ENCODE assay signal across 1 cellular context in the genomic region with DNA sequence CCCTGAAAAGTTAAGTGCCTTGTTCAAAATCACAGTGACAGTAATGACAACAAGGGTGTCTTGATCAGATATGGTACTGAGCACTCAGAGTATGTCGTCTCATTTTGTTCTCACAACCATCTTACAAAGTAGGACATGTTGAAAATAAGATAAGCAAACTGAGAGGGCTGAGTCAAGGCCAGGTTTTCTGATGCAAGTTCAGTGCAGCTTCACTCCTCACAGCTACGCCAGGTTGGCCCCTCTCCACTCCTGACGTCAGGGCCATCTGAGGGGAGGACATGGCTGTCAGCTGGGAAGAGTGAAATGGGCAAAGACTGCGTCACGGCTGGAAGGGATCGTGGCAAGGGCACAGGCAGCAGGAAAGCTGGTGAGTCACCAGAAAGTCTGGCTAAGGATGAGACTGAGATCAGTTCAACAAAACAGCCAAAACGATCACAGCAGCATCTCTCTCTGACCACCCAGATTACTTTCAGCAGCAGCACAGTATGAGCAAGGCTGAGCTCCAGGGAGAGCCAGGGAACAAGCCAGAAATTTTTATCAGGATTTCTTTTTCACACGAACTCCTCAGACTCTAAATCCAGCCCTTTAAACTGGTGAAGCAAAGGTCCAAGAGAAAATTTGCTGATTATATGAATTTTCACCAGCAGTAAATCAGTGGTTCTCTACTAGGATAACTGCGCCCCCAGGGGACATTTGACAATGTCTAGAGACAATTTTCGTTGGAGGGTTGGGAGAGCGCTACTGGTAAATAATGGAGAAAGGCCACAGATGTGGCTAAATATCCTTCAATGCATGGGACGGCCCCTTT.
TF ChIP-seq lines count a peak whose summit lies in the region.

No MANE protein-coding gene starts in this region.

TF ChIP-seq in K562, 482 proteins besides CTCF, POLR2A, EP300 and RAD21 (continued from another document):
- TF ChIP-seq STAT6 (CRISPR knock-in tag; IDR thresholded peaks at IDR 0.05), result no peak
- no peak for TF ChIP-seq MEF2A (IDR thresholded peaks at IDR 0.05; ENCODE audit: control insufficient read depth, low read depth, low read length)
- TF ChIP-seq CCNT2 (IDR thresholded peaks at IDR 0.05; ENCODE audit: borderline replicate concordance, extremely low read depth, insufficient read length, low read depth, low read length), result peak; percentile 51
- TF ChIP-seq DEAF1 (CRISPR knock-in tag; IDR thresholded peaks at IDR 0.05), result no peak
- peak; percentile 88 for TF ChIP-seq TAL1 (IDR thresholded peaks at IDR 0.05)
- TF ChIP-seq MYNN (IDR thresholded peaks at IDR 0.05), result peak; percentile 56; the same call in 1 of the 2 replicates
- no peak for TF ChIP-seq MYNN (CRISPR knock-in tag; IDR thresholded peaks at IDR 0.05)
